In genomic region chr4:132592340-132592739, GRCh38 we compare ENCODE assay signal across 1 cellular context.
TF ChIP-seq lines count a peak whose summit lies in the region.

No MANE protein-coding gene starts in this region.

TF ChIP-seq in HepG2, 621 proteins besides CTCF, POLR2A, EP300 and RAD21 (continued from another document):
- TF ChIP-seq SP5 (CRISPR knock-in tag; IDR thresholded peaks at IDR 0.05; ENCODE audit: borderline replicate concordance, low read depth) = peak; percentile 34; the same call in 1 of the 2 replicates
